37 cellular contexts compared by ENCODE assay signal in genomic region chr22:24730864-24731263, GRCh38. TPM values are rescaled to one million over a fixed set of nuclear protein-coding genes. Genes with fewer than 3 reads are reported as not detected.
DNase-seq lines count a peak whose midpoint lies in the region; ATAC-seq, FAIRE-seq and TF ChIP-seq lines count a peak whose summit lies in the region.
"Had no signal": no experiment of that assay in that cellular context is flagged by ENCODE, and none has a peak within 500 bp of the region (broad histone marks: within the 10 kb centered on the region; RNA-seq: fewer than 3 reads in every experiment).

No MANE protein-coding gene starts in this region.

- peaks cover 40% of the 10 kb centered on the region for H3K4me1 ChIP-seq in hepatocyte (ENCODE audit: insufficient read depth)
- peaks cover 40% of the 10 kb centered on the region for H3K4me1 ChIP-seq in neural progenitor cell
- H3K4me1 ChIP-seq: breast epithelium, uterus had no signal

- H4K20me1 ChIP-seq in hepatocyte (ENCODE audit: insufficient read depth, poor library complexity, severe bottlenecking) = no peaks in the 10 kb centered on the region
- no peaks in the 10 kb centered on the region for H4K20me1 ChIP-seq in neural progenitor cell (ENCODE audit: low read depth)
- H4K20me1 ChIP-seq: BLaER1 treated with 17β-estradiol and CSF1 and Interleukin-3, amounts not matched to agents 10 nM and 100 nM had no signal

- no peak for TF ChIP-seq CTCF in hepatocyte (IDR thresholded peaks at IDR 0.05; ENCODE audit: poor library complexity)
- no peak for TF ChIP-seq CTCF in neural progenitor cell (IDR thresholded peaks at IDR 0.05)

- H3K9me3 Mint-ChIP-seq in neural progenitor cell = no peaks in the 10 kb centered on the region
- H3K9me3 Mint-ChIP-seq: activated naive CD4-positive, alpha-beta T cell treated with anti-CD3 and anti-CD28 coated beads for 36 hours; activated T-cell treated with anti-CD3 and anti-CD28 coated beads, Interleukin-2, amount 50 U/mL, for 72 hours; HFFc6; naive thymus-derived CD8-positive, alpha-beta T cell had no signal

- DNase-seq in ELF-1 (ENCODE audit: low read depth, low spot score) = peak; percentile 81
- peak; percentile 27 for DNase-seq in RCC 7860 (ENCODE audit: low spot score)
- DNase-seq in hepatocyte (ENCODE audit: low spot score) = no peak
- DNase-seq in neural progenitor cell (ENCODE audit: low spot score) = peak; percentile 74
- no peak for DNase-seq in NCI-H1092 (lab: John Stamatoyannopoulos, UW)
- DNase-seq in NCI-H2107 (lab: John Stamatoyannopoulos, UW) = no peak
- DNase-seq in NCI-H226 = no peak
- DNase-seq: ACHN; activated CD4-positive, alpha-beta T cell treated with anti-CD3 and anti-CD28 coated beads for 48 hours; activated CD8-positive, alpha-beta memory T cell treated with anti-CD3 and anti-CD28 coated beads, Interleukin-2, amount 10 ng/mL, durations not matched to agents 7 days and 5 days; activated naive CD4-positive, alpha-beta T cell treated with anti-CD3 and anti-CD28 coated beads for 36 hours; activated T-cell treated with anti-CD3 and anti-CD28 coated beads, Interleukin-2, amount 50 U/mL, for 72 hours; amniotic stem cell; Calu3; HFFc6; Karpas-422; MV-4-11; naive thymus-derived CD8-positive, alpha-beta T cell; NCI-H1694; NCI-H2171; NCI-H524; SK-N-SH; stimulated activated CD4-positive, alpha-beta T cell treated with anti-CD3 and anti-CD28 coated beads, Interleukin-4, amount 100 ng/mL, for 4 hours; stimulated activated naive CD4-positive, alpha-beta T cell treated with Interleukin-2 at 50 U/mL for 16 hours; testis; uterus had no signal

- no peak overlapping the region for H3K4me3 ChIP-seq in hepatocyte
- no peak overlapping the region for H3K4me3 ChIP-seq in neural progenitor cell
- H3K4me3 ChIP-seq: BLaER1 treated with 17β-estradiol and CSF1 and Interleukin-3, amounts not matched to agents 10 nM and 100 nM; breast epithelium; esophagus muscularis mucosa; testis; uterus had no signal

- peaks cover 34% of the 10 kb centered on the region for H3K4me1 Mint-ChIP-seq in neural progenitor cell
- H3K4me1 Mint-ChIP-seq: activated CD8-positive, alpha-beta memory T cell treated with anti-CD3 and anti-CD28 coated beads, Interleukin-2, amount 10 ng/mL, durations not matched to agents 7 days and 5 days; naive thymus-derived CD8-positive, alpha-beta T cell had no signal

- no peaks in the 10 kb centered on the region for H3K79me2 ChIP-seq in hepatocyte
- H3K79me2 ChIP-seq in neural progenitor cell (ENCODE audit: low read depth) = no peaks in the 10 kb centered on the region

- H3K9me3 ChIP-seq in hepatocyte (ENCODE audit: low read depth) = no peaks in the 10 kb centered on the region
- no peaks in the 10 kb centered on the region for H3K9me3 ChIP-seq in neural progenitor cell (ENCODE audit: low read depth)
- H3K9me3 ChIP-seq: BLaER1 treated with 17β-estradiol and CSF1 and Interleukin-3, amounts not matched to agents 10 nM and 100 nM; breast epithelium; esophagus muscularis mucosa; SK-N-SH; testis; uterus had no signal

- H3K27ac Mint-ChIP-seq in neural progenitor cell = peak overlapping the region; percentile 91
- H3K27ac Mint-ChIP-seq: activated CD8-positive, alpha-beta memory T cell treated with anti-CD3 and anti-CD28 coated beads, Interleukin-2, amount 10 ng/mL, durations not matched to agents 7 days and 5 days; activated naive CD4-positive, alpha-beta T cell treated with anti-CD3 and anti-CD28 coated beads for 36 hours; activated T-cell treated with anti-CD3 and anti-CD28 coated beads, Interleukin-2, amount 50 U/mL, for 72 hours; HFFc6 had no signal

- H3K36me3 Mint-ChIP-seq in neural progenitor cell = no peaks in the 10 kb centered on the region
- H3K36me3 Mint-ChIP-seq: activated CD8-positive, alpha-beta memory T cell treated with anti-CD3 and anti-CD28 coated beads, Interleukin-2, amount 10 ng/mL, durations not matched to agents 7 days and 5 days; naive thymus-derived CD8-positive, alpha-beta T cell had no signal

- peak; percentile 66 for FAIRE-seq in RCC 7860 (lab: Jason Lieb, UNC)

- H3K9me2 ChIP-seq in hepatocyte (replicated peaks; ENCODE audit: insufficient read depth) = no peaks in the 10 kb centered on the region
- H3K9me2 ChIP-seq: SK-N-SH had no signal

- no peaks in the 10 kb centered on the region for H3K27me3 ChIP-seq in hepatocyte
- no peaks in the 10 kb centered on the region for H3K27me3 ChIP-seq in neural progenitor cell
- H3K27me3 ChIP-seq: BLaER1 treated with 17β-estradiol and CSF1 and Interleukin-3, amounts not matched to agents 10 nM and 100 nM; breast epithelium; testis; uterus had no signal

- peak overlapping the region; percentile 42 for H2AFZ ChIP-seq in hepatocyte
- H2AFZ ChIP-seq in neural progenitor cell (replicated peaks) = no peak overlapping the region

- ATAC-seq in GM21529 (IDR thresholded peaks at IDR 0.05; ENCODE audit: unreplicated experiment) = no peak
- ATAC-seq: activated CD8-positive, alpha-beta memory T cell treated with anti-CD3 and anti-CD28 coated beads, Interleukin-2, amount 10 ng/mL, durations not matched to agents 7 days and 5 days; activated T-cell treated with anti-CD3 and anti-CD28 coated beads, Interleukin-2, amount 50 U/mL, for 72 hours; naive thymus-derived CD8-positive, alpha-beta T cell had no signal

- no peaks in the 10 kb centered on the region for H3K27me3 Mint-ChIP-seq in neural progenitor cell (ENCODE audit: insufficient read depth, low read depth)

- no peak overlapping the region for H3K4me3 Mint-ChIP-seq in neural progenitor cell
- H3K4me3 Mint-ChIP-seq: activated CD8-positive, alpha-beta memory T cell treated with anti-CD3 and anti-CD28 coated beads, Interleukin-2, amount 10 ng/mL, durations not matched to agents 7 days and 5 days; activated naive CD4-positive, alpha-beta T cell treated with anti-CD3 and anti-CD28 coated beads for 36 hours; activated T-cell treated with anti-CD3 and anti-CD28 coated beads, Interleukin-2, amount 50 U/mL, for 72 hours; HFFc6; naive thymus-derived CD8-positive, alpha-beta T cell had no signal

- peaks cover 33% of the 10 kb centered on the region for H3F3A ChIP-seq in neural progenitor cell (ENCODE audit: low read depth)

- no peak overlapping the region for H3K9ac ChIP-seq in neural progenitor cell
- H3K9ac ChIP-seq: SK-N-SH had no signal

- WGBS in hepatocyte (ENCODE audit: low lambda C conversion rate, missing lambda C conversion rate) = 25% methylated on average over 3 of the region's 3 CpGs

- no peaks in the 10 kb centered on the region for H3K36me3 ChIP-seq in hepatocyte (replicated peaks; ENCODE audit: insufficient read depth, low read depth)
- no peaks in the 10 kb centered on the region for H3K36me3 ChIP-seq in neural progenitor cell
- H3K36me3 ChIP-seq: BLaER1 treated with 17β-estradiol and CSF1 and Interleukin-3, amounts not matched to agents 10 nM and 100 nM; breast epithelium; esophagus muscularis mucosa; uterus had no signal

- H3K27ac ChIP-seq in hepatocyte (peak overlapping the region; percentile 54), neural progenitor cell (peak overlapping the region; percentile 77)
- H3K27ac ChIP-seq: BLaER1 treated with 17β-estradiol and CSF1 and Interleukin-3, amounts not matched to agents 10 nM and 100 nM; breast epithelium; esophagus muscularis mucosa; RWPE1; testis; uterus had no signal

- H3K4me2 ChIP-seq in hepatocyte (no peak overlapping the region), neural progenitor cell (peak overlapping the region; percentile 36)
- H3K4me2 ChIP-seq: SK-N-SH had no signal

RNA-seq across cellular contexts. Expression of gene PIWIL3, which starts 43.7 kb away (rescaled TPM):
- total RNA-seq in hepatocyte = 0.12 TPM in 1 of 2 replicates, not detected in the other
- not detected in 2 replicates for polyA plus RNA-seq in hepatocyte
- total RNA-seq in neural progenitor cell (ENCODE audit: low replicate concordance) = not detected in 2 replicates
- total RNA-seq: activated CD8-positive, alpha-beta memory T cell treated with anti-CD3 and anti-CD28 coated beads, Interleukin-2, amount 10 ng/mL, durations not matched to agents 7 days and 5 days; activated naive CD4-positive, alpha-beta T cell treated with anti-CD3 and anti-CD28 coated beads for 36 hours; activated T-cell treated with anti-CD3 and anti-CD28 coated beads, Interleukin-2, amount 50 U/mL, for 72 hours; breast epithelium; Calu3; esophagus muscularis mucosa; frontal cortex; HFFc6; HT-29; kidney epithelial cell; mesenteric fat pad; naive thymus-derived CD8-positive, alpha-beta T cell; osteocyte; T-helper 2 cell treated with Interferon-gamma antibody and Interleukin-4, amounts not matched to agents 100 ng/mL and 5 ng/mL, for 36 hours; uterus had no signal
- polyA plus RNA-seq: naive thymus-derived CD8-positive, alpha-beta T cell; SK-N-SH had no signal

Comparison
In these comparisons a context has a peak if more than half of its experiments do, and no peak if none do; other contexts are left out.
1. DNase-seq: peak in ELF-1 (single experiment), RCC 7860 (single experiment) and neural progenitor cell (single experiment); none in hepatocyte (single experiment), NCI-H1092 (single experiment), NCI-H2107 (single experiment) and NCI-H226 (single experiment).